Comparison of ENCODE assay signal across 8 cellular contexts in the genomic region with DNA sequence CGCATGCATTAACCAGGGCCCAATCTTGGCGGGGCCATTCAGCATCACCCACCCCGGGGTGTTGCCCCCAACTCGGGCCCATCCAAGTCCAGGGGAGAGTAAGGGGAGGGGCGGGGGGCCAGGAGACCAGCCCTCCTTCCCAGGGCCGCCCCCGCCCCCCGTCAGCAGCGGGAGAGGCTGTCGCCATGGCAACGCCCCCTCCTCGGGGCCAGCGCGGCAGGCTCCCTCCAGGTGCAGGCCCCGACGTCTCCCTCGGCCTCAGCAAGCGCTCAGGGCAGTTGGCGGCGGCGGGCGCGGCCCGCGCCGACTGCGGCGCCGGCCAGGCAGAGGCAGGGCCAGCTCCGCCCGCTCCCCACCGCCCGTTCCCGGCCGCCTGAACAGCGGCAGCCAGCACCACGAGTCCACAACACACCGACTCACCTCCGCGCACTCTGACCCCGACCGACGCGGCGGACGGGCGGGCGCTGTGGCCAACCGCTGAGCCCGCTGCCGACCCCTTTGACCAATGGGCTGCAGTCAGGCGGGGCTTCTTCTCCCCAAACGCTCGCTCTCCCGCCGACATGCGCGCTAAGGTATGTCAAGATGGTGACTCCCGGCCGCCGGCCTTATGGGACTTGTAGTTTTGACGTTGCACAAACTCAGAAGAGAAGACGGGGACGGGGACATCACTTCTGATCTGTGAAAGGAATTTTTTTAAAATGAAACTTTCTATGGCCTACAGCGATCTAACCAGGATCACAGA. TPM values are rescaled to one million over a fixed set of nuclear protein-coding genes. Genes with fewer than 3 reads are reported as not detected.
A peak's percentile ranks its signal among the peaks of the same experiment; 100 is the strongest.
DNase-seq lines count a peak whose midpoint lies in the region; ATAC-seq, FAIRE-seq and TF ChIP-seq lines count a peak whose summit lies in the region.

A gene with protein sequence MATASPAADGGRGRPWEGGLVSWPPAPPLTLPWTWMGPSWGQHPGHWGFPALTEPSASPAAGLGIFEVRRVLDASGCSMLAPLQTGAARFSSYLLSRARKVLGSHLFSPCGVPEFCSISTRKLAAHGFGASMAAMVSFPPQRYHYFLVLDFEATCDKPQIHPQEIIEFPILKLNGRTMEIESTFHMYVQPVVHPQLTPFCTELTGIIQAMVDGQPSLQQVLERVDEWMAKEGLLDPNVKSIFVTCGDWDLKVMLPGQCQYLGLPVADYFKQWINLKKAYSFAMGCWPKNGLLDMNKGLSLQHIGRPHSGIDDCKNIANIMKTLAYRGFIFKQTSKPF (minus strand): TSS at position 418 of the 742 bp plus-strand sequence. CDS start 231 bp downstream, at position 187.

- no TSS peak for BruUV-seq in HepG2 (replicated peaks; lab: Mats Ljungman, UMichigan)

- intact Hi-C loops in CD14-positive monocyte (cut with micrococcal nuclease), result loop anchor here (1.0 to 10.0 kb wide), 3 partner anchors 140 to 380 kb away; a partner anchor contains a TSS
- intact Hi-C loops in HepG2 (cut with micrococcal nuclease; ENCODE audit: unreplicated experiment), result no loop called here

- peak within 1 kb of the TSS; percentile 99 for H2AFZ ChIP-seq in HepG2 (ENCODE audit: low read length)

- H4K20me1 ChIP-seq in HepG2 (ENCODE audit: insufficient read depth, low read length), result no peaks in the 10 kb centered on the region

- H3K4me1 Mint-ChIP-seq in CD14-positive monocyte, result peaks cover 20% of the 10 kb centered on the region

- in situ Hi-C loops in HepG2 (cut with HindIII; ENCODE audit: extremely low pct_ligation_motif_present, low pct_unique_long_range_greater_than_20kb), result no loop called here

- ATAC-seq in GM19397 (IDR thresholded peaks at IDR 0.05; ENCODE audit: unreplicated experiment) (peak; percentile 99), HG03571 (IDR thresholded peaks at IDR 0.05; ENCODE audit: unreplicated experiment) (peak; percentile 99), HepG2 (peak; percentile 99)

- peak within 1 kb of the TSS; percentile 49 for H3K27ac ChIP-seq in HepG2 (ENCODE audit: extremely low read length, insufficient read depth, low read length)

- peak within 1 kb of the TSS; percentile 81 to 82 for H3K4me3 Mint-ChIP-seq in CD14-positive monocyte

- peaks cover 4% of the 10 kb centered on the region for H3K79me2 ChIP-seq in HepG2 (ENCODE audit: insufficient read depth, low read length)

- peaks cover 3 to 5% of the 10 kb centered on the region in 2 donors for H3K36me3 Mint-ChIP-seq in CD14-positive monocyte

- H3K4me3 ChIP-seq in HepG2 (replicated peaks in 1 of 3; ENCODE audit: insufficient read depth in 1 of 3, low read depth in 2 of 3, low read length in 3 of 3), result peak within 1 kb of the TSS; percentile 86 to 96 (median 89)

- H3K36me3 ChIP-seq in HepG2 (replicated peaks in 1 of 2; ENCODE audit: control insufficient read depth in 1 of 2, insufficient read depth in 2 of 2, low read length in 2 of 2), result no peaks in the 10 kb centered on the region

- DNase-seq in CD14-positive monocyte (ENCODE audit: low spot score) (peak; percentile 97), NCI-H82 (lab: John Stamatoyannopoulos, UW) (peak; percentile 99), dermis microvascular lymphatic vessel endothelial cell (ENCODE audit: low read depth in 2 of 2) (peak; percentile 91 to 98), HepG2 (ENCODE audit: low spot score) (peak; percentile 96)
- peak; percentile 95 to 96 for DNase-seq in activated CD4-positive, alpha-beta T cell treated with anti-CD3 and anti-CD28 coated beads, Interleukin-2, amount 50 U/mL, for 48 hours
- DNase-seq in stimulated activated CD4-positive, alpha-beta T cell treated with anti-CD3 and anti-CD28 coated beads, Interleukin-4, amount 100 ng/mL, for 1 hour, result peak; percentile 96

- H3K27me3 Mint-ChIP-seq in CD14-positive monocyte (ENCODE audit: low read depth in 3 of 3), result peaks cover 0 to 1% (median 0%) of the 10 kb centered on the region in 3 donors

- TF ChIP-seq EP300 in HepG2 (IDR thresholded peaks at IDR 0.05; ENCODE audit: low read depth in 2 of 2, low read length in 2 of 2), result no peak
- no peak for TF ChIP-seq EP300 in HepG2 (CRISPR knock-in tag; IDR thresholded peaks at IDR 0.05; ENCODE audit: borderline replicate concordance)

- TF ChIP-seq POLR2A in HepG2 (IDR thresholded peaks at IDR 0.05; ENCODE audit: insufficient read depth in 1 of 2, low read depth in 2 of 2, low read length in 2 of 2), result peak; percentile 57 to 78

- H3K9me3 ChIP-seq in HepG2 (ENCODE audit: low read length), result no peaks in the 10 kb centered on the region

- peak within 1 kb of the TSS; percentile 62 to 93 (median 86) for H3K27ac Mint-ChIP-seq in CD14-positive monocyte

- CTCF ChIA-PET in HepG2 (lab: Yijun Ruan, JAX; ENCODE audit: low intra/inter-chr PET ratio, low total read pairs), result interaction anchor here (1.2 kb wide), 1 partner anchor 27 kb away, joined by 3 read pairs; no protein-coding TSS in a partner anchor

- POLR2A ChIA-PET in HepG2 (lab: Yijun Ruan, JAX), result interaction anchor here (1.4 to 1.6 kb wide), 2 partner anchors 9 to 27 kb away, joined by 3 to 4 read pairs; no protein-coding TSS in a partner anchor

- peak; percentile 58 for TF ChIP-seq RAD21 in HepG2 (CRISPR knock-in tag; IDR thresholded peaks at IDR 0.05)

- peaks cover 0 to 3% of the 10 kb centered on the region in 2 experiments; a peak in 1 of 5 replicates for H3K27me3 ChIP-seq in HepG2 (ENCODE audit: control insufficient read depth in 1 of 2, insufficient read depth in 2 of 2, low read length in 2 of 2)

- no peak for TF ChIP-seq CTCF in CD14-positive monocyte (IDR thresholded peaks at IDR 0.05)
- TF ChIP-seq CTCF in HepG2 (CRISPR knock-in tag; IDR thresholded peaks at IDR 0.05), result no peak

- peak; percentile 72 for FAIRE-seq in HepG2 (lab: Jason Lieb, UNC)

- H3K4me2 ChIP-seq in HepG2 (ENCODE audit: low read depth, low read length), result peak within 1 kb of the TSS; percentile 97

- peaks cover 36% of the 10 kb centered on the region for H3K4me1 ChIP-seq in HepG2 (ENCODE audit: insufficient read depth, low read length)

- WGBS in HepG2 (ENCODE audit: low lambda C conversion rate), result 0% methylated on average over 21 of the region's 65 CpGs

- peak within 1 kb of the TSS; percentile 82 for H3K9ac ChIP-seq in HepG2 (ENCODE audit: insufficient read depth, low read depth, low read length)

- no peaks in the 10 kb centered on the region for H3K9me3 Mint-ChIP-seq in CD14-positive monocyte

TF ChIP-seq in HepG2, 621 proteins besides CTCF, POLR2A, EP300 and RAD21 (continues in another document):
- TF ChIP-seq REXO4 (CRISPR knock-in tag; IDR thresholded peaks at IDR 0.05; ENCODE audit: borderline replicate concordance) (no peak), FOXC1 (CRISPR knock-in tag; IDR thresholded peaks at IDR 0.05; ENCODE audit: borderline replicate concordance) (no peak), SMAD1 (CRISPR knock-in tag; IDR thresholded peaks at IDR 0.05; ENCODE audit: borderline replicate concordance, low read depth) (0 out of 2 replicates have a peak, but pooled peaks have one; percentile 32), XRCC5 (optimal IDR thresholded peaks at IDR 0.05; ENCODE audit: low read length) (no peak), ZNF143 (CRISPR knock-in tag; IDR thresholded peaks at IDR 0.05) (peak; percentile 93)
- TF ChIP-seq, protein P1, sequence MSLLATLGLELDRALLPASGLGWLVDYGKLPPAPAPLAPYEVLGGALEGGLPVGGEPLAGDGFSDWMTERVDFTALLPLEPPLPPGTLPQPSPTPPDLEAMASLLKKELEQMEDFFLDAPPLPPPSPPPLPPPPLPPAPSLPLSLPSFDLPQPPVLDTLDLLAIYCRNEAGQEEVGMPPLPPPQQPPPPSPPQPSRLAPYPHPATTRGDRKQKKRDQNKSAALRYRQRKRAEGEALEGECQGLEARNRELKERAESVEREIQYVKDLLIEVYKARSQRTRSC (CRISPR knock-in tag; IDR thresholded peaks at IDR 0.05; ENCODE audit: low read depth), result no peak
- TF ChIP-seq, protein P2, sequence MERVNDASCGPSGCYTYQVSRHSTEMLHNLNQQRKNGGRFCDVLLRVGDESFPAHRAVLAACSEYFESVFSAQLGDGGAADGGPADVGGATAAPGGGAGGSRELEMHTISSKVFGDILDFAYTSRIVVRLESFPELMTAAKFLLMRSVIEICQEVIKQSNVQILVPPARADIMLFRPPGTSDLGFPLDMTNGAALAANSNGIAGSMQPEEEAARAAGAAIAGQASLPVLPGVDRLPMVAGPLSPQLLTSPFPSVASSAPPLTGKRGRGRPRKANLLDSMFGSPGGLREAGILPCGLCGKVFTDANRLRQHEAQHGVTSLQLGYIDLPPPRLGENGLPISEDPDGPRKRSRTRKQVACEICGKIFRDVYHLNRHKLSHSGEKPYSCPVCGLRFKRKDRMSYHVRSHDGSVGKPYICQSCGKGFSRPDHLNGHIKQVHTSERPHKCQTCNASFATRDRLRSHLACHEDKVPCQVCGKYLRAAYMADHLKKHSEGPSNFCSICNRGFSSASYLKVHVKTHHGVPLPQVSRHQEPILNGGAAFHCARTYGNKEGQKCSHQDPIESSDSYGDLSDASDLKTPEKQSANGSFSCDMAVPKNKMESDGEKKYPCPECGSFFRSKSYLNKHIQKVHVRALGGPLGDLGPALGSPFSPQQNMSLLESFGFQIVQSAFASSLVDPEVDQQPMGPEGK (CRISPR knock-in tag; IDR thresholded peaks at IDR 0.05), result peak; percentile 64

RNA-seq across cellular contexts. Expression of the gene that starts here (rescaled TPM):
- polyA plus RNA-seq in CD14-positive monocyte (10 to 100 TPM; 26.4 to 26.6 TPM), HepG2 (2011; rRNA removed) (35.6 and 38.8 TPM in 2 replicates)
- total RNA-seq in dermis microvascular lymphatic vessel endothelial cell (30.4 and 34.0 TPM in 2 replicates), HepG2 (2016; rRNA removed; fragmentation: Illumina TruSeq; extraction: Trizol) (35.9 and 40.3 TPM in 2 replicates)
- 56.7 and 66.6 TPM in 2 replicates for total RNA-seq in HepG2 (2016; cell fraction: cytosol; rRNA removed; fragmentation: Illumina TruSeq; extraction: Trizol; ENCODE audit: low read depth)
- 34.0 and 36.1 TPM in 2 replicates for total RNA-seq in HepG2 (2016; cell fraction: insoluble cytoplasmic fraction; rRNA removed; fragmentation: Illumina TruSeq; extraction: Trizol)
- total RNA-seq in HepG2 (2016; cell fraction: membrane; rRNA removed; fragmentation: Illumina TruSeq; extraction: Trizol), result 50.1 and 65.3 TPM in 2 replicates
- 14.8 and 15.9 TPM in 2 replicates for total RNA-seq in HepG2 (2016; cell fraction: nucleus; rRNA removed; fragmentation: Illumina TruSeq; extraction: Trizol)
- polyA plus RNA-seq in HepG2 (2011; cell fraction: cytosol; rRNA removed), result 34.7 and 41.6 TPM in 2 replicates
- polyA plus RNA-seq in HepG2 (2011; cell fraction: nucleus; rRNA removed), result 38.0 and 40.6 TPM in 2 replicates
- 20.0 and 23.8 TPM in 2 replicates for polyA plus RNA-seq in HepG2 (2012)
- 48.5 and 58.8 TPM in 2 replicates for polyA plus RNA-seq in HepG2 (2016; cell fraction: cytosol; fragmentation: Illumina TruSeq; extraction: Trizol; ENCODE audit: low read depth)
- 27.8 and 38.1 TPM in 2 replicates for polyA plus RNA-seq in HepG2 (2016; cell fraction: insoluble cytoplasmic fraction; fragmentation: Illumina TruSeq; extraction: Trizol; ENCODE audit: low read depth)
- 52.6 and 54.7 TPM in 2 replicates for polyA plus RNA-seq in HepG2 (2016; cell fraction: membrane; fragmentation: Illumina TruSeq; extraction: Trizol; ENCODE audit: low read depth)
- 21.6 and 25.0 TPM in 2 replicates for polyA plus RNA-seq in HepG2 (2016; cell fraction: nucleus; fragmentation: Illumina TruSeq; extraction: Trizol; ENCODE audit: insufficient read depth, low read depth)
- 36.5 and 101 TPM in 2 replicates for polyA minus RNA-seq in HepG2 (2011; rRNA and poly(A)+ RNA removed; ENCODE audit: low replicate concordance)
- polyA minus RNA-seq in HepG2 (2011; cell fraction: cytosol; rRNA and poly(A)+ RNA removed), result 23.0 and 23.3 TPM in 2 replicates
- 16.2 and 18.5 TPM in 2 replicates for polyA minus RNA-seq in HepG2 (2011; cell fraction: nucleus; rRNA and poly(A)+ RNA removed)

Comparison
In these comparisons a context has a peak if more than half of its experiments do, and no peak if none do; other contexts are left out.
1. Peak in every context shown above with its lines: DNase-seq, ATAC-seq, H3K4me3 ChIP-seq and H3K27ac ChIP-seq.